In the genomic region with DNA sequence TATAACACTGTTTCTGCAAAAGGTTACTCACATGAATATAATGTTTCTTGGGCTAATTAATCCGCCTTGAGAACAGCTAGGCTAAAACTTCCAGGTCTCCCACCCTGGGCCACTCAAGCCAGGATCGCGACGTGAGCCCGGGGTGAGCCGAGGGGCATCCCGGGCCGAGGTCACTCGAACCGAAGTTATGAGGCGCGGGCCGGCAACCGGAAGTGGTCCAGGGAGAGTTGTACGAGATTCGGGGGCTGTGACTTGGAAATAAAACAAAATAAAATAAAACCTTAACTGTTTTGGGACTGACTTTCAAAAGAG, we compare ENCODE assay signal across 8 cellular contexts. TPM values are rescaled to one million over a fixed set of nuclear protein-coding genes. Genes with fewer than 3 reads are reported as not detected.
A peak's percentile ranks its signal among the peaks of the same experiment; 100 is the strongest.
DNase-seq lines count a peak whose midpoint lies in the region; ATAC-seq and TF ChIP-seq lines count a peak whose summit lies in the region.

No MANE protein-coding gene starts in this region.

- peak overlapping the region; percentile 79 to 91 (median 87) for H3K9ac ChIP-seq in BLaER1 treated with 17β-estradiol and CSF1 and Interleukin-3, amounts not matched to agents 10 nM and 100 nM
- H3K9ac ChIP-seq in HUES48 (ENCODE audit: low read depth, low read length) = peak overlapping the region; percentile 78; the same call in 1 of the 2 replicates
- H3K9ac ChIP-seq in mesendoderm (ENCODE audit: low read length) = peak overlapping the region; percentile 77

- WGBS in mesendoderm (ENCODE audit: extremely low coverage, insufficient coverage, low lambda C conversion rate) = no CpG with 5 or more reads among the region's 16 CpGs
- WGBS in aorta, 2 donors = 0 to 40% methylated on average over 16 of the region's 16 CpGs

- H2BK5ac ChIP-seq in mesendoderm (ENCODE audit: low read length) = no peak overlapping the region

- no peak overlapping the region for H3K18ac ChIP-seq in mesendoderm (ENCODE audit: low read length)

- intact Hi-C loops in breast epithelium (cut with DNase I; ENCODE audit: low total_unique reads) = no loop called here
- intact Hi-C loops in aorta (cut with DNase I) = no loop called here

- peaks cover 0 to 34% (median 6%) of the 10 kb centered on the region in 11 experiments; a peak in 9 of 22 replicates for H4K20me1 ChIP-seq in BLaER1 treated with 17β-estradiol and CSF1 and Interleukin-3, amounts not matched to agents 10 nM and 100 nM

- H4K5ac ChIP-seq in mesendoderm (ENCODE audit: low read length) = no peak overlapping the region

- no peaks in the 10 kb centered on the region for H3K79me1 ChIP-seq in mesendoderm (ENCODE audit: low read length)

- peak overlapping the region; percentile 42 to 81 (median 70) for H3K4me2 ChIP-seq in BLaER1 treated with 17β-estradiol and CSF1 and Interleukin-3, amounts not matched to agents 10 nM and 100 nM
- H3K4me2 ChIP-seq in mesendoderm (ENCODE audit: low read length) = peak overlapping the region; percentile 59

- peak overlapping the region; percentile 71 to 91 (median 87) for H3K27ac ChIP-seq in BLaER1 treated with 17β-estradiol and CSF1 and Interleukin-3, amounts not matched to agents 10 nM and 100 nM
- H3K27ac ChIP-seq in HUES48 (ENCODE audit: low read depth, low read length) (peak overlapping the region; percentile 80), breast epithelium (peak overlapping the region; percentile 81 to 89), mesendoderm (ENCODE audit: low read depth, low read length) (peak overlapping the region; percentile 36), aorta (ENCODE audit: low read depth in 1 of 2, low read length in 2 of 2) (peak overlapping the region in 1 of 2 donors; percentile 90)

- no peak for TF ChIP-seq CTCF in breast epithelium (IDR thresholded peaks at IDR 0.05)

- H2BK15ac ChIP-seq in mesendoderm (replicated peaks; ENCODE audit: low read depth) = no peak overlapping the region

- peak; percentile 20 for ATAC-seq in GM21423 (IDR thresholded peaks at IDR 0.05; ENCODE audit: unreplicated experiment)
- ATAC-seq in aorta (ENCODE audit: low FRiP score) = peak; percentile 35

- peaks cover 25 to 40% (median 28%) of the 10 kb centered on the region in 10 experiments for H3K4me1 ChIP-seq in BLaER1 treated with 17β-estradiol and CSF1 and Interleukin-3, amounts not matched to agents 10 nM and 100 nM
- H3K4me1 ChIP-seq in HUES48 (ENCODE audit: control insufficient read depth, insufficient read depth, low read length) (no peaks in the 10 kb centered on the region), breast epithelium (no peaks in the 10 kb centered on the region), mesendoderm (ENCODE audit: control insufficient read depth, low read depth, low read length) (no peaks in the 10 kb centered on the region), aorta (ENCODE audit: control insufficient read depth in 1 of 2, insufficient read depth in 2 of 2, low read length in 2 of 2) (no peaks in the 10 kb centered on the region)

- no peak overlapping the region for H3K4ac ChIP-seq in mesendoderm (ENCODE audit: low read depth, low read length)

- H2AK5ac ChIP-seq in mesendoderm (ENCODE audit: low read length) = no peak overlapping the region

- no peak overlapping the region for H3K23ac ChIP-seq in mesendoderm (ENCODE audit: low read length)

- H3K36me3 ChIP-seq in BLaER1 treated with 17β-estradiol and CSF1 and Interleukin-3, amounts not matched to agents 10 nM and 100 nM = peaks cover 1 to 20% (median 7%) of the 10 kb centered on the region in 11 experiments; a peak in 17 of 22 replicates
- H3K36me3 ChIP-seq in HUES48 (ENCODE audit: control insufficient read depth, insufficient read depth, low read length) (peaks cover 24% of the 10 kb centered on the region), breast epithelium (no peaks in the 10 kb centered on the region), mesendoderm (ENCODE audit: control insufficient read depth, insufficient read depth, low read length) (no peaks in the 10 kb centered on the region), aorta (ENCODE audit: control insufficient read depth in 1 of 2, insufficient read depth in 2 of 2, low read length in 1 of 2) (peaks cover 0 to 3% of the 10 kb centered on the region in 2 donors)

- TF ChIP-seq POLR2A in breast epithelium (IDR thresholded peaks at IDR 0.05) = no peak

- H4K8ac ChIP-seq in mesendoderm (ENCODE audit: low read depth, low read length) = no peak overlapping the region

- no peak overlapping the region for H2BK120ac ChIP-seq in mesendoderm (ENCODE audit: low read depth, low read length)

- peak overlapping the region; percentile 79 for H3K56ac ChIP-seq in mesendoderm (ENCODE audit: low read length)

- H3K4me3 ChIP-seq in BLaER1 treated with 17β-estradiol and CSF1 and Interleukin-3, amounts not matched to agents 10 nM and 100 nM = peak overlapping the region; percentile 58 to 75 (median 72)
- H3K4me3 ChIP-seq in HUES48 (ENCODE audit: low read depth, low read length) (peak overlapping the region; percentile 81), breast epithelium (peak overlapping the region; percentile 54 to 78 (median 57)), mesendoderm (ENCODE audit: low read length) (peak overlapping the region; percentile 56), aorta (ENCODE audit: low read length in 2 of 2) (peak overlapping the region; percentile 33 to 79)

- H3K27me3 ChIP-seq in BLaER1 treated with 17β-estradiol and CSF1 and Interleukin-3, amounts not matched to agents 10 nM and 100 nM = peaks cover 45 to 92% (median 81%) of the 10 kb centered on the region in 11 experiments
- H3K27me3 ChIP-seq in HUES48 (ENCODE audit: control insufficient read depth, insufficient read depth, low read length) = no peaks in the 10 kb centered on the region
- H3K27me3 ChIP-seq in breast epithelium = no peaks in the 10 kb centered on the region
- no peaks in the 10 kb centered on the region for H3K27me3 ChIP-seq in mesendoderm (ENCODE audit: insufficient read depth, low read length, poor library complexity)
- H3K27me3 ChIP-seq in aorta (ENCODE audit: control insufficient read depth in 1 of 2, insufficient read depth in 2 of 2, low read length in 1 of 2) = no peaks in the 10 kb centered on the region

- in situ Hi-C loops in KBM-7 (cut with MboI; ENCODE audit: low pct_unique_long_range_greater_than_20kb, low sequenced_read_pairs) = no loop called here

- H3K9me3 ChIP-seq in BLaER1 treated with 17β-estradiol and CSF1 and Interleukin-3, amounts not matched to agents 10 nM and 100 nM (replicated peaks in 1 of 11) = peaks cover 0 to 3% (median 0%) of the 10 kb centered on the region in 11 experiments; a peak in 1 of 22 replicates
- peaks cover 40% of the 10 kb centered on the region for H3K9me3 ChIP-seq in HUES48 (ENCODE audit: control insufficient read depth, insufficient read depth, low read length)
- H3K9me3 ChIP-seq in breast epithelium = no peaks in the 10 kb centered on the region
- H3K9me3 ChIP-seq in aorta (ENCODE audit: control insufficient read depth, low read length) = no peaks in the 10 kb centered on the region

- no peak for DNase-seq in breast epithelium (ENCODE audit: low spot score in 2 of 2)
- DNase-seq in mesendoderm = no peak
- peak in 1 of 2 donors; percentile 77 for DNase-seq in aorta
- DNase-seq in KBM-7 = no peak
- DNase-seq in AG20443 (ENCODE audit: low spot score) = no peak

- H3K79me2 ChIP-seq in mesendoderm (ENCODE audit: control insufficient read depth, insufficient read depth, low read length) = peaks cover 3% of the 10 kb centered on the region

RNA-seq across cellular contexts. Expression of a gene that starts 0.3 kb away (rescaled TPM):
- total RNA-seq in breast epithelium = 10 to 100 TPM; 18.7 to 27.2 (median 19.3) TPM
- polyA plus RNA-seq in mesendoderm (2013, experiment 1 of 2) = 6.4 TPM
- polyA plus RNA-seq in mesendoderm (2013, experiment 2 of 2) = 5.5 TPM
- 1 to 10 TPM; 4.8 to 6.6 TPM for total RNA-seq in aorta
- 10 to 100 TPM; 27.8 to 31.6 TPM for polyA plus RNA-seq in aorta

RNA-seq across cellular contexts. Expression of a gene that starts 0.3 kb away (rescaled TPM):
- total RNA-seq in breast epithelium = 1 to 10 TPM; 1.8 to 3.2 (median 2.3) TPM
- 18.8 TPM for polyA plus RNA-seq in mesendoderm (2013, experiment 1 of 2)
- 21.3 TPM for polyA plus RNA-seq in mesendoderm (2013, experiment 2 of 2)
- total RNA-seq in aorta = 10 to 100 TPM; 19.6 to 20.8 TPM
- 10 to 100 TPM; 23.0 to 29.9 TPM for polyA plus RNA-seq in aorta

RNA-seq across cellular contexts. Expression of a gene that starts 0.7 kb away (rescaled TPM):
- total RNA-seq in breast epithelium (10 to 100 TPM; 12.8 to 16.0 (median 13.1) TPM), aorta (10 to 100 TPM; 14.8 to 14.9 TPM)
- 16.6 TPM for polyA plus RNA-seq in mesendoderm (2013, experiment 1 of 2)
- polyA plus RNA-seq in mesendoderm (2013, experiment 2 of 2) = 16.8 TPM
- 10 to 100 TPM; 10.9 to 15.5 TPM for polyA plus RNA-seq in aorta

RNA-seq across cellular contexts. Expression of a gene that starts 44.0 kb away (rescaled TPM):
- total RNA-seq in breast epithelium (10 to 100 TPM; 76.7 to 99.0 (median 81.0) TPM), aorta (10 to 100 TPM; 85.3 to 89.1 TPM)
- 49.6 TPM for polyA plus RNA-seq in mesendoderm (2013, experiment 1 of 2)
- 49.6 TPM for polyA plus RNA-seq in mesendoderm (2013, experiment 2 of 2)
- 100 to 1,000 TPM; 109 to 168 TPM for polyA plus RNA-seq in aorta

RNA-seq across cellular contexts. Expression of a gene that starts 48.1 kb away (rescaled TPM):
- total RNA-seq in breast epithelium = 10 to 100 TPM; 14.6 to 30.2 (median 16.1) TPM
- polyA plus RNA-seq in mesendoderm (2013, experiment 1 of 2) = 1.1 TPM
- 1.3 TPM for polyA plus RNA-seq in mesendoderm (2013, experiment 2 of 2)
- 10 to 100 TPM; 24.2 to 49.9 TPM for total RNA-seq in aorta
- 1 to 10 TPM; 2.7 to 6.1 TPM for polyA plus RNA-seq in aorta

Comparison
In these comparisons a context has a peak if more than half of its experiments do, and no peak if none do; other contexts are left out.
1. RNA of a gene that starts 0.3 kb away (total RNA-seq): 19.6 to 20.8 TPM in aorta; 1.8 to 3.2 TPM in breast epithelium; every median in the first group is over 4 times any median in the second.
2. Peak in every context shown above with its lines, with median percentiles within 50 percentile points of each other: H3K4me3 ChIP-seq and H3K9ac ChIP-seq.